In genomic region chr1:169546087-169546995, GRCh38 we compare ENCODE assay signal across 9 cellular contexts. TPM values are rescaled to one million over a fixed set of nuclear protein-coding genes. Genes with fewer than 3 reads are reported as not detected.
A peak's percentile ranks its signal among the peaks of the same experiment; 100 is the strongest.
DNase-seq lines count a peak whose midpoint lies in the region; ATAC-seq, FAIRE-seq and TF ChIP-seq lines count a peak whose summit lies in the region.
"Had no signal": no experiment of that assay in that cellular context is flagged by ENCODE, and none has a peak within 500 bp of the region (broad histone marks: within the 10 kb centered on the region; RNA-seq: fewer than 3 reads in every experiment).

No MANE protein-coding gene starts in this region.

- no peak overlapping the region for H3K4me2 ChIP-seq in DOHH2 (ENCODE audit: low read length)

- intact Hi-C loops in kidney (cut with DNase I), result loop anchor here (10.0 kb wide), 1 partner anchor 82 kb away; no protein-coding TSS in a partner anchor

- H3K36me3 ChIP-seq in DOHH2 (ENCODE audit: control insufficient read depth, low read length), result no peaks in the 10 kb centered on the region
- H3K36me3 ChIP-seq in kidney (ENCODE audit: control insufficient read depth in 1 of 2, insufficient read depth in 2 of 2, low read length in 2 of 2), result no peaks in the 10 kb centered on the region

- no peaks in the 10 kb centered on the region for H4K20me1 ChIP-seq in DOHH2 (ENCODE audit: control insufficient read depth, insufficient read depth, low read depth, low read length)

- ATAC-seq in GM21528 (IDR thresholded peaks at IDR 0.05; ENCODE audit: low FRiP score, unreplicated experiment), result no peak

- TF ChIP-seq CTCF in DOHH2 (IDR thresholded peaks at IDR 0.05; ENCODE audit: low read depth, low read length, poor library complexity, severe bottlenecking) (peak; percentile 78), cardiac fibroblast (IDR thresholded peaks at IDR 0.05; ENCODE audit: low read depth, low read length) (peak; percentile 80), kidney (IDR thresholded peaks at IDR 0.05; ENCODE audit: borderline replicate concordance, extremely low read depth, insufficient read depth) (peak; percentile 86)

- H3F3A ChIP-seq in DOHH2 (ENCODE audit: control insufficient read depth, insufficient read depth), result no peaks in the 10 kb centered on the region

- no peaks in the 10 kb centered on the region for H3K9me2 ChIP-seq in DOHH2 (replicated peaks; ENCODE audit: control insufficient read depth, low read length)

- peak; percentile 27 for FAIRE-seq in kidney (lab: Jason Lieb, UNC)
- FAIRE-seq: colon had no signal

- DNase-seq in HCEC 1CT, result peak; percentile 97
- peak; percentile 62 to 89 (median 87) for DNase-seq in NCI-H1417 (lab: John Stamatoyannopoulos, UW)
- DNase-seq in T-helper 2 cell, result peak in 3 of 5 experiments; percentile 23 to 83 (median 38)
- DNase-seq in cardiac fibroblast (ENCODE audit: low read depth in 2 of 2), result peak; percentile 90 to 92
- DNase-seq in kidney, result no peak
- peak; percentile 14 for DNase-seq in stimulated activated CD4-positive, alpha-beta T cell treated with anti-CD3 and anti-CD28 coated beads, Interleukin-4, amount 100 ng/mL, for 1 hour

- H3K4me1 ChIP-seq in DOHH2 (ENCODE audit: control insufficient read depth, low read length) (0 out of 2 replicates have a peak, but pooled peaks cover 2% of the 10 kb centered on the region), kidney (ENCODE audit: control insufficient read depth in 1 of 2, insufficient read depth in 1 of 2, low read depth in 1 of 2, low read length in 2 of 2) (no peaks in the 10 kb centered on the region)

- H3K27ac ChIP-seq in DOHH2 (ENCODE audit: low read depth, low read length) (no peak overlapping the region), kidney (ENCODE audit: low read depth in 2 of 2, low read length in 2 of 2) (no peak overlapping the region)

- no peaks in the 10 kb centered on the region for H3K79me2 ChIP-seq in DOHH2 (ENCODE audit: control insufficient read depth, low read length)

- H3K27me3 ChIP-seq in DOHH2 (ENCODE audit: control insufficient read depth, low read length), result peaks cover 4% of the 10 kb centered on the region

- no peak overlapping the region for H3K4me3 ChIP-seq in DOHH2 (ENCODE audit: low read length)
- no peak overlapping the region for H3K4me3 ChIP-seq in cardiac fibroblast (replicated peaks in 1 of 2; ENCODE audit: low read depth in 2 of 2, low read length in 2 of 2)
- no peak overlapping the region for H3K4me3 ChIP-seq in kidney (ENCODE audit: low read length in 2 of 2)

- H3K9ac ChIP-seq in kidney (ENCODE audit: low read length in 2 of 2), result no peak overlapping the region

- H3K9me3 ChIP-seq in DOHH2 (ENCODE audit: control insufficient read depth, insufficient read depth, low read length) (no peaks in the 10 kb centered on the region), kidney (ENCODE audit: control insufficient read depth in 1 of 2, low read length in 2 of 2) (no peaks in the 10 kb centered on the region)

RNA-seq across cellular contexts. Expression of gene F5, which starts 39.9 kb away (rescaled TPM):
- total RNA-seq in kidney, result 3.8 TPM
- polyA plus RNA-seq in kidney (ENCODE audit: insufficient read depth, low read depth, low replicate concordance), result 5.1 TPM
